In genomic region chr19:764301-764700, GRCh38 we compare ENCODE assay signal across 18 cellular contexts. TPM values are rescaled to one million over a fixed set of nuclear protein-coding genes. Genes with fewer than 3 reads are reported as not detected.
DNase-seq lines count a peak whose midpoint lies in the region; ATAC-seq and TF ChIP-seq lines count a peak whose summit lies in the region.
"Had no signal": no experiment of that assay in that cellular context is flagged by ENCODE, and none has a peak within 500 bp of the region (broad histone marks: within the 10 kb centered on the region; RNA-seq: fewer than 3 reads in every experiment).

No MANE protein-coding gene starts in this region.

- H4K91ac ChIP-seq in trophoblast cell (ENCODE audit: low read depth, low read length), result peak overlapping the region; percentile 2

- DNase-seq in RWPE1 (ENCODE audit: low spot score), result no peak
- peak; percentile 9 for DNase-seq in epidermal melanocyte (ENCODE audit: insufficient read length, low spot score)
- no peak for DNase-seq in mucosa of descending colon
- DNase-seq in trophoblast cell, result no peak
- DNase-seq in activated CD4-positive, CD25-positive, alpha-beta regulatory T cell treated with anti-CD3 and anti-CD28 coated beads, Interleukin-2, amount 50 U/mL, for 72 hours, result no peak
- DNase-seq: ACHN; CD4-positive, alpha-beta memory T cell; DMS153; DMS79; GDM1; H7; HFFc6; KBM-7 had no signal

- no peak overlapping the region for H4K8ac ChIP-seq in trophoblast cell (ENCODE audit: low read depth, low read length)

- CTCF ChIA-PET in RWPE1 (lab: Yijun Ruan, JAX), result no interaction called here

- H3K14ac ChIP-seq in trophoblast cell (ENCODE audit: low read length), result no peak overlapping the region

- peak overlapping the region; percentile 13; the same call in 1 of the 2 replicates for H3K27ac ChIP-seq in RWPE1
- H3K27ac ChIP-seq in trophoblast cell (ENCODE audit: low read depth, low read length), result no peak overlapping the region

- H3K4me3 ChIP-seq in mucosa of descending colon (no peak overlapping the region), trophoblast cell (ENCODE audit: low read depth, low read length) (no peak overlapping the region)
- H3K4me3 ChIP-seq: GM23338 had no signal

- no peak overlapping the region for H4K12ac ChIP-seq in trophoblast cell (ENCODE audit: low read depth, low read length)

- no peak overlapping the region for H2BK12ac ChIP-seq in trophoblast cell (ENCODE audit: low read length)

- no peak overlapping the region for H3K18ac ChIP-seq in trophoblast cell (ENCODE audit: low read length)

- H3K79me2 ChIP-seq in trophoblast cell (ENCODE audit: control insufficient read depth, insufficient read depth, low read length, poor library complexity), result no peaks in the 10 kb centered on the region

- H2AK5ac ChIP-seq in trophoblast cell (ENCODE audit: low read length), result no peak overlapping the region

- no peak overlapping the region for H3K9ac ChIP-seq in trophoblast cell (ENCODE audit: low read length)

- no peak overlapping the region for H3K4ac ChIP-seq in trophoblast cell (ENCODE audit: low read depth, low read length)

- intact Hi-C loops in mucosa of descending colon (cut with DNase I, micrococcal nuclease), result no loop called here

- no peak overlapping the region for H2BK120ac ChIP-seq in trophoblast cell (ENCODE audit: insufficient read depth, low read length, poor library complexity)

- H3K36me3 ChIP-seq in mucosa of descending colon (ENCODE audit: low read depth) (no peaks in the 10 kb centered on the region), trophoblast cell (ENCODE audit: control insufficient read depth in 1 of 2, insufficient read depth in 2 of 2, low read length in 2 of 2) (no peaks in the 10 kb centered on the region)

- H3K9me3 ChIP-seq in mucosa of descending colon, result no peaks in the 10 kb centered on the region
- peaks cover 7% of the 10 kb centered on the region for H3K9me3 ChIP-seq in trophoblast cell (ENCODE audit: insufficient read depth, low read depth, low read length)

- ATAC-seq in mucosa of descending colon (peak; percentile 4), HG03442 (IDR thresholded peaks at IDR 0.05; ENCODE audit: unreplicated experiment) (no peak), HG02763 (IDR thresholded peaks at IDR 0.05; ENCODE audit: unreplicated experiment) (no peak)
- ATAC-seq: GM23338 had no signal

- no peak overlapping the region for H3K4me2 ChIP-seq in trophoblast cell (ENCODE audit: low read length)
- H3K4me2 ChIP-seq: GM23338 had no signal

- no peaks in the 10 kb centered on the region for H3K27me3 ChIP-seq in trophoblast cell (ENCODE audit: insufficient read depth, low read length)

- POLR2A ChIA-PET in RWPE1 (lab: Yijun Ruan, JAX; ENCODE audit: low non-redundant PET), result no interaction called here

- TF ChIP-seq CTCF in RWPE1 (conservative IDR thresholded peaks at IDR 0.05; ENCODE audit: low read depth) (no peak), mucosa of descending colon (IDR thresholded peaks at IDR 0.05) (no peak)

- H3K4me1 ChIP-seq in mucosa of descending colon (ENCODE audit: low read depth), result no peaks in the 10 kb centered on the region
- H3K4me1 ChIP-seq in trophoblast cell (ENCODE audit: control insufficient read depth in 1 of 2, insufficient read depth in 2 of 2, low read length in 2 of 2), result peaks cover 5 to 9% of the 10 kb centered on the region in 2 experiments

- H3K79me1 ChIP-seq in trophoblast cell (ENCODE audit: low read length), result peaks cover 9% of the 10 kb centered on the region

- H2AFZ ChIP-seq in trophoblast cell (ENCODE audit: insufficient read depth, low read length, poor library complexity), result no peak overlapping the region
- H2AFZ ChIP-seq: GM23338 had no signal

- no CpG with 5 or more reads among the region's 12 CpGs for WGBS in trophoblast cell (ENCODE audit: extremely low coverage, insufficient coverage, insufficient read length)

- no peak overlapping the region for H2BK5ac ChIP-seq in trophoblast cell (ENCODE audit: low read depth, low read length, poor library complexity)

- H3K23ac ChIP-seq in trophoblast cell (ENCODE audit: low read length), result no peak overlapping the region

RNA-seq across cellular contexts. Expression of gene MISP, which starts 13.4 kb away (rescaled TPM):
- total RNA-seq in mucosa of descending colon, result 100 to 1,000 TPM; 184 to 443 (median 361) TPM
- polyA plus RNA-seq in trophoblast cell (2013), result 0.15 and 0.19 TPM in 2 replicates
- total RNA-seq: CD4-positive, alpha-beta memory T cell had no signal
- polyA plus RNA-seq: CD14-positive monocyte; CD4-positive, alpha-beta memory T cell had no signal

RNA-seq across cellular contexts. Expression of gene PTBP1, which starts 33.0 kb away (rescaled TPM):
- 100 to 1,000 TPM; 204 to 305 (median 281) TPM for total RNA-seq in mucosa of descending colon
- 654 and 679 TPM in 2 replicates for polyA plus RNA-seq in trophoblast cell (2013)

RNA-seq across cellular contexts. Expression of gene PALM, which starts 55.6 kb away (rescaled TPM):
- 10 to 100 TPM in 2 of 3 donors, 1 to 10 TPM in 1; 8.1 to 58.4 (median 13.0) TPM for total RNA-seq in mucosa of descending colon
- 11.3 and 12.7 TPM in 2 replicates for polyA plus RNA-seq in trophoblast cell (2013)
- total RNA-seq: CD4-positive, alpha-beta memory T cell; HT-29 had no signal
- polyA plus RNA-seq: CD14-positive monocyte; CD4-positive, alpha-beta memory T cell had no signal

RNA-seq across cellular contexts. Expression of gene PLPPR3, which starts 57.5 kb away (rescaled TPM):
- total RNA-seq in mucosa of descending colon, result under 1 TPM in 1 of 3 donors, not detected in 2; 0.19 TPM
- polyA plus RNA-seq in trophoblast cell (2013), result 21.2 and 21.4 TPM in 2 replicates
- total RNA-seq: CD4-positive, alpha-beta memory T cell; HT-29 had no signal
- polyA plus RNA-seq: CD14-positive monocyte; CD4-positive, alpha-beta memory T cell had no signal
